15 cellular contexts compared by ENCODE assay signal in the genomic region with DNA sequence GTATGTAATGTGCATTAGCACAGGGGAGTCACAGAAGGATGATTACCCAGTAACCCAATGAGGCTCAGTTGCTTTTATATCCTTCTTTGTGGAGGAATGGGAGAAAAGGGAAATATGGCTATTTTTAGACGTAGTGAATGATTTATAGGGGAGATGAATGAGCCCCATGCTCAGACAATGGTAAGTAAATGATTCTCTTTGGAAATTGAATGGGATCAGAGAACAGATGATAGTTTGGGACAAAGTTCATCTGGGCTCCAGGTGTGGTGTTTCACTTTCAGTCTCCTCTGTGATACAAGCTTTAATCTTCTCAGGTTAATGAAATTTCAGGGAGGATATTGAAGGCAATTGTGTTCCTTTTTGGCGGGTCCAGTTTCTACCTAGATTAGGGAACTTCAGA.
A peak's percentile ranks its signal among the peaks of the same experiment; 100 is the strongest.
DNase-seq lines count a peak whose midpoint lies in the region; ATAC-seq, FAIRE-seq and TF ChIP-seq lines count a peak whose summit lies in the region.
"Had no signal": no experiment of that assay in that cellular context is flagged by ENCODE, and none has a peak within 500 bp of the region (broad histone marks: within the 10 kb centered on the region; RNA-seq: fewer than 3 reads in every experiment).

No MANE protein-coding gene starts in this region.

- no peaks in the 10 kb centered on the region for H3K9me3 Mint-ChIP-seq in stimulated activated naive CD8-positive, alpha-beta T cell treated with anti-CD3 and anti-CD28 coated beads, Interleukin-15, Interleukin-2, amounts not matched to agents 100 ng/mL and 50 ng/mL, for 24 hours
- peaks cover 4% of the 10 kb centered on the region for H3K9me3 Mint-ChIP-seq in activated T-helper 1 cell treated with anti-CD3 and anti-CD28 coated beads, Interleukin-12 subunit alpha, Interleukin-12 subunit beta, Interleukin-2, Interleukin-4 antibody, amounts not matched to agents 30 ng/mL and 10 ng/mL and 1 ng/mL, durations not matched to agents 14 hours and 24 hours and 36 hours
- H3K9me3 Mint-ChIP-seq: HFFc6 had no signal

- in situ Hi-C loops in HepG2 (cut with HindIII; ENCODE audit: extremely low pct_ligation_motif_present, low pct_unique_long_range_greater_than_20kb): loop anchor here (10.0 kb wide), 1 partner anchor 61 kb away; the partner anchor contains the start of gene MPP7

- no peaks in the 10 kb centered on the region for H3K36me3 Mint-ChIP-seq in stimulated activated naive CD8-positive, alpha-beta T cell treated with anti-CD3 and anti-CD28 coated beads, Interleukin-15, Interleukin-2, amounts not matched to agents 100 ng/mL and 50 ng/mL, for 24 hours (ENCODE audit: low read depth)
- peaks cover 10% of the 10 kb centered on the region for H3K36me3 Mint-ChIP-seq in activated T-helper 1 cell treated with anti-CD3 and anti-CD28 coated beads, Interleukin-12 subunit alpha, Interleukin-12 subunit beta, Interleukin-2, Interleukin-4 antibody, amounts not matched to agents 30 ng/mL and 10 ng/mL and 1 ng/mL, durations not matched to agents 14 hours and 24 hours and 36 hours (ENCODE audit: low read depth)

- 0% methylated on average over 2 of the region's 2 CpGs for WGBS in HepG2 (ENCODE audit: low lambda C conversion rate)

- peaks cover 44% of the 10 kb centered on the region for H3K4me1 Mint-ChIP-seq in stimulated activated naive CD8-positive, alpha-beta T cell treated with anti-CD3 and anti-CD28 coated beads, Interleukin-15, Interleukin-2, amounts not matched to agents 100 ng/mL and 50 ng/mL, for 24 hours (ENCODE audit: low read depth)
- peaks cover 27% of the 10 kb centered on the region for H3K4me1 Mint-ChIP-seq in activated T-helper 1 cell treated with anti-CD3 and anti-CD28 coated beads, Interleukin-12 subunit alpha, Interleukin-12 subunit beta, Interleukin-2, Interleukin-4 antibody, amounts not matched to agents 30 ng/mL and 10 ng/mL and 1 ng/mL, durations not matched to agents 14 hours and 24 hours and 36 hours (ENCODE audit: low read depth)

- TF ChIP-seq EP300 in HepG2 (IDR thresholded peaks at IDR 0.05; ENCODE audit: low read depth in 2 of 2, low read length in 2 of 2) (no peak), HepG2 (CRISPR knock-in tag; IDR thresholded peaks at IDR 0.05; ENCODE audit: borderline replicate concordance) (no peak)

- peak overlapping the region; percentile 76 for H3K27ac Mint-ChIP-seq in stimulated activated naive CD8-positive, alpha-beta T cell treated with anti-CD3 and anti-CD28 coated beads, Interleukin-15, Interleukin-2, amounts not matched to agents 100 ng/mL and 50 ng/mL, for 24 hours
- no peak overlapping the region for H3K27ac Mint-ChIP-seq in activated T-helper 1 cell treated with anti-CD3 and anti-CD28 coated beads, Interleukin-12 subunit alpha, Interleukin-12 subunit beta, Interleukin-2, Interleukin-4 antibody, amounts not matched to agents 30 ng/mL and 10 ng/mL and 1 ng/mL, durations not matched to agents 14 hours and 24 hours and 36 hours
- H3K27ac Mint-ChIP-seq: HFFc6 had no signal

- H3K27me3 ChIP-seq in HepG2 (ENCODE audit: control insufficient read depth in 1 of 2, insufficient read depth in 2 of 2, low read length in 2 of 2): no peaks in the 10 kb centered on the region

- BruUV-seq in HepG2 (replicated peaks; lab: Mats Ljungman, UMichigan): no TSS peak

- no peaks in the 10 kb centered on the region for H3K27me3 Mint-ChIP-seq in stimulated activated naive CD8-positive, alpha-beta T cell treated with anti-CD3 and anti-CD28 coated beads, Interleukin-15, Interleukin-2, amounts not matched to agents 100 ng/mL and 50 ng/mL, for 24 hours
- peaks cover 7% of the 10 kb centered on the region for H3K27me3 Mint-ChIP-seq in activated T-helper 1 cell treated with anti-CD3 and anti-CD28 coated beads, Interleukin-12 subunit alpha, Interleukin-12 subunit beta, Interleukin-2, Interleukin-4 antibody, amounts not matched to agents 30 ng/mL and 10 ng/mL and 1 ng/mL, durations not matched to agents 14 hours and 24 hours and 36 hours (ENCODE audit: insufficient read depth)

- intact Hi-C loops in activated T-helper 1 cell treated with anti-CD3 and anti-CD28 coated beads, Interleukin-12 subunit alpha, Interleukin-12 subunit beta, Interleukin-2, Interleukin-4 antibody, amounts not matched to agents 30 ng/mL and 10 ng/mL and 1 ng/mL, durations not matched to agents 14 hours and 24 hours and 36 hours (cut with micrococcal nuclease): no loop called here
- intact Hi-C loops in HepG2 (cut with micrococcal nuclease; ENCODE audit: unreplicated experiment): loop anchor here (2.0 kb wide), 1 partner anchor 15 kb away; no protein-coding TSS in a partner anchor

- no peak for TF ChIP-seq RAD21 in HepG2 (CRISPR knock-in tag; IDR thresholded peaks at IDR 0.05)

- no peaks in the 10 kb centered on the region for H3K79me2 ChIP-seq in HepG2 (ENCODE audit: insufficient read depth, low read length)

- TF ChIP-seq POLR2A in HepG2 (IDR thresholded peaks at IDR 0.05; ENCODE audit: insufficient read depth in 1 of 2, low read depth in 2 of 2, low read length in 2 of 2): no peak

- no peak for TF ChIP-seq CTCF in HepG2 (CRISPR knock-in tag; IDR thresholded peaks at IDR 0.05)

- no peaks in the 10 kb centered on the region for H3K9me3 ChIP-seq in HepG2 (ENCODE audit: low read length)
- H3K9me3 ChIP-seq: MG63, thoracic aorta had no signal

- H3K4me2 ChIP-seq in HepG2 (ENCODE audit: low read depth, low read length): peak overlapping the region; percentile 77

- FAIRE-seq in HepG2 (lab: Jason Lieb, UNC) (peak; percentile 50), frontal cortex (lab: Jason Lieb, UNC) (no peak)

- peak overlapping the region; percentile 82 for H3K27ac ChIP-seq in HepG2 (ENCODE audit: extremely low read length, insufficient read depth, low read length)
- H3K27ac ChIP-seq: thoracic aorta had no signal

- H3K36me3 ChIP-seq in HepG2 (replicated peaks in 1 of 2; ENCODE audit: control insufficient read depth in 1 of 2, insufficient read depth in 2 of 2, low read length in 2 of 2): no peaks in the 10 kb centered on the region
- H3K36me3 ChIP-seq: MG63, thoracic aorta had no signal

- peak overlapping the region; percentile 77 for H2AFZ ChIP-seq in HepG2 (ENCODE audit: low read length)

- H3K4me3 Mint-ChIP-seq in stimulated activated naive CD8-positive, alpha-beta T cell treated with anti-CD3 and anti-CD28 coated beads, Interleukin-15, Interleukin-2, amounts not matched to agents 100 ng/mL and 50 ng/mL, for 24 hours: peak overlapping the region; percentile 18
- H3K4me3 Mint-ChIP-seq in activated T-helper 1 cell treated with anti-CD3 and anti-CD28 coated beads, Interleukin-12 subunit alpha, Interleukin-12 subunit beta, Interleukin-2, Interleukin-4 antibody, amounts not matched to agents 30 ng/mL and 10 ng/mL and 1 ng/mL, durations not matched to agents 14 hours and 24 hours and 36 hours: peak overlapping the region; percentile 36
- H3K4me3 Mint-ChIP-seq: HFFc6 had no signal

- peaks cover 57% of the 10 kb centered on the region for H3K4me1 ChIP-seq in HepG2 (ENCODE audit: insufficient read depth, low read length)

- no peaks in the 10 kb centered on the region for H4K20me1 ChIP-seq in HepG2 (ENCODE audit: insufficient read depth, low read length)

- no peak for ATAC-seq in stimulated activated naive CD8-positive, alpha-beta T cell treated with anti-CD3 and anti-CD28 coated beads, Interleukin-15, Interleukin-2, amounts not matched to agents 100 U/mL and 50 U/mL, for 24 hours
- ATAC-seq in HepG2 (peak; percentile 98), GM18868 (IDR thresholded peaks at IDR 0.05; ENCODE audit: unreplicated experiment) (no peak), GM19397 (IDR thresholded peaks at IDR 0.05; ENCODE audit: unreplicated experiment) (no peak)

- peak overlapping the region; percentile 23 to 58 (median 48); a peak in 4 of 6 replicates for H3K4me3 ChIP-seq in HepG2 (replicated peaks in 1 of 3; ENCODE audit: insufficient read depth in 1 of 3, low read depth in 2 of 3, low read length in 3 of 3)
- H3K4me3 ChIP-seq: MG63, thoracic aorta had no signal

- no peak for DNase-seq in stimulated activated naive CD8-positive, alpha-beta T cell treated with anti-CD3 and anti-CD28 coated beads, Interleukin-15, Interleukin-2, amounts not matched to agents 100 U/mL and 50 U/mL, for 24 hours
- DNase-seq in activated T-helper 1 cell treated with anti-CD3 and anti-CD28 coated beads, Interleukin-12 subunit alpha, Interleukin-12 subunit beta, Interleukin-2, Interleukin-4 antibody, amounts not matched to agents 30 ng/mL and 10 ng/mL and 1 ng/mL, durations not matched to agents 14 hours and 24 hours and 36 hours (ENCODE audit: low spot score): no peak
- DNase-seq in HepG2 (ENCODE audit: low spot score) (peak; percentile 78), frontal cortex (ENCODE audit: low spot score in 2 of 2) (no peak)
- no peak for DNase-seq in stimulated activated CD4-positive, alpha-beta T cell treated with anti-CD3 and anti-CD28 coated beads, Interleukin-2, amount 100 ng/mL, for 24 hours
- DNase-seq: activated CD4-positive, alpha-beta T cell treated with anti-CD3 and anti-CD28 coated beads for 48 hours; cerebellar nuclear complex; HFFc6; MG63; NCI-H2081 treated with DMSO at 0.1 percent for 48 hours; NCI-H748 treated with DMSO at 0.1 percent for 48 hours had no signal

- POLR2A ChIA-PET in HepG2 (lab: Yijun Ruan, JAX): interaction anchor here (1.2 kb wide), 1 partner anchor 63 kb away, joined by 7 read pairs; the partner anchor contains the start of gene MPP7

- CTCF ChIA-PET in HepG2 (lab: Yijun Ruan, JAX; ENCODE audit: low intra/inter-chr PET ratio, low total read pairs): no interaction called here

- peak overlapping the region; percentile 64 for H3K9ac ChIP-seq in HepG2 (ENCODE audit: insufficient read depth, low read depth, low read length)

TF ChIP-seq in HepG2, 621 proteins besides CTCF, POLR2A, EP300 and RAD21 (continues in another document):
- no peak for TF ChIP-seq STAT5B (CRISPR knock-in tag; IDR thresholded peaks at IDR 0.05)
- TF ChIP-seq ZMYM3 (CRISPR knock-in tag; IDR thresholded peaks at IDR 0.05): no peak
- 0 out of 2 replicates have a peak, but pooled peaks have one; percentile 22 for TF ChIP-seq HNF1B (CRISPR knock-in tag; IDR thresholded peaks at IDR 0.05)
- no peak for TF ChIP-seq ZNF891 (CRISPR knock-in tag; IDR thresholded peaks at IDR 0.05)
- TF ChIP-seq HOXA5 (CRISPR knock-in tag; IDR thresholded peaks at IDR 0.05): peak; percentile 42; the same call in 1 of the 2 replicates
